Comparison of ENCODE assay signal across 11 cellular contexts in the genomic region with DNA sequence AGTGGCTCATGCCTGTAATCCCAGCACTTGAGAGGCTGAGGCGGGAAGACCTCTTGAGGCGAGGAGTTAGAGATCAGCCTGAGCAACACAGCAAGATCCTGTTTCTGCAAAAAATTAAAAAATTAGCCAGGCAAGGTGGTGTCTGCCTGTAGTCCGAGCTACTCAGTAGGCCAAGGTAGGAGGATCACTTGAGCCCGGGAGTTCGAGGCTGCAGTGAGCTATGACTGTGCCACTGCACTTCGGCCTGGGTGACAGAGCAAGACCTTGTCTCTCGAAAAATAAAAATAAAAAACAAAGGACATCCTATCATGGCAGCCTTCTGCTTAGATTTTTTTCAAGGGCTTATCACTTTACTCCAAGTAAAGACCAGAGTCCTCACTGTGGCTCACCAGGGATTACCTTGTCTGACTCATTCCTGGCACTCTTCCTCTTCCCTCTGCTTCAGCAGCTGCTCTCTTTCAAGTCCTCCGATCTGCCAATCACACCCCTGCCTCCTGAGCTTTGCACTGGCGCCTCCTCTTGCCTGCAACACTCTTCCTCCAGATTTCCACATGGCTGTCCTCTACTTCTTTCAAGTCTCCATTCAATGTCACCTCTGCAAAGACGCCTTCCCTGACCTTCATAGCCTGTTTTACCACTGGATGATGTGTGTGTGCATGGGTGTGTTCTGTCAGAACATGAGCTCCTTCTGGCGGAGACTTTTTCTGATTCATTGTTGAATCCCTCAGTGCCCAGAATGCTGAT. TPM values are rescaled to one million over a fixed set of nuclear protein-coding genes. Genes with fewer than 3 reads are reported as not detected.
DNase-seq lines count a peak whose midpoint lies in the region; ATAC-seq and TF ChIP-seq lines count a peak whose summit lies in the region.
"Had no signal": no experiment of that assay in that cellular context is flagged by ENCODE, and none has a peak within 500 bp of the region (broad histone marks: within the 10 kb centered on the region; RNA-seq: fewer than 3 reads in every experiment).

No MANE protein-coding gene starts in this region.

- H3K4me3 ChIP-seq in Panc1 (ENCODE audit: low read depth in 2 of 2, low read length in 2 of 2) (no peak overlapping the region), retinal pigment epithelial cell (ENCODE audit: low read length) (no peak overlapping the region)
- H3K4me3 ChIP-seq: SJSA1, uterus had no signal

- peaks cover 0 to 3% (median 2%) of the 10 kb centered on the region in 3 donors for H3K27me3 Mint-ChIP-seq in CD14-positive monocyte (ENCODE audit: low read depth in 3 of 3)
- H3K27me3 Mint-ChIP-seq: naive thymus-derived CD4-positive, alpha-beta T cell had no signal

- ATAC-seq in Panc1 (no peak), esophagus mucosa (peak; percentile 95), HG03039 (IDR thresholded peaks at IDR 0.05; ENCODE audit: unreplicated experiment) (no peak), HG02759 (IDR thresholded peaks at IDR 0.05; ENCODE audit: unreplicated experiment) (no peak)
- ATAC-seq: naive thymus-derived CD4-positive, alpha-beta T cell had no signal

- H3K4me3 Mint-ChIP-seq in CD14-positive monocyte = no peak overlapping the region
- H3K4me3 Mint-ChIP-seq: naive thymus-derived CD4-positive, alpha-beta T cell had no signal

- peaks cover 0 to 2% (median 0%) of the 10 kb centered on the region in 7 donors for H3K9me3 Mint-ChIP-seq in CD14-positive monocyte

- DNase-seq in HCEC 1CT (peak; percentile 93), Panc1 (ENCODE audit: low read depth, low spot score) (no peak), retinal pigment epithelial cell (ENCODE audit: low read depth) (peak; percentile 81), CD14-positive monocyte (ENCODE audit: low spot score) (no peak)
- DNase-seq: activated T-cell treated with anti-CD3 and anti-CD28 coated beads, Interleukin-2, amount 50 U/mL, for 1 hour; naive thymus-derived CD4-positive, alpha-beta T cell; uterus had no signal

- no peaks in the 10 kb centered on the region for H3K9me3 ChIP-seq in Panc1 (ENCODE audit: control insufficient read depth, insufficient read depth, low read depth, low read length)
- H3K9me3 ChIP-seq: SJSA1, uterus had no signal

- no peaks in the 10 kb centered on the region for H3K36me3 Mint-ChIP-seq in CD14-positive monocyte
- H3K36me3 Mint-ChIP-seq: naive thymus-derived CD4-positive, alpha-beta T cell had no signal

- CTCF ChIA-PET in Panc1 (lab: Charles Lee) = no interaction called here

- BruUV-seq in Panc1 (replicated peaks; lab: Mats Ljungman, UMichigan) = no TSS peak

- H3K36me3 ChIP-seq in Panc1 (ENCODE audit: control insufficient read depth, insufficient read depth, low read length) = no peaks in the 10 kb centered on the region
- H3K36me3 ChIP-seq: SJSA1, uterus had no signal

- intact Hi-C loops in Panc1 (cut with micrococcal nuclease; ENCODE audit: unreplicated experiment) (no loop called here), CD14-positive monocyte (cut with micrococcal nuclease) (no loop called here)

- H3K27me3 ChIP-seq in Panc1 (ENCODE audit: control insufficient read depth, insufficient read depth, low read length) = no peaks in the 10 kb centered on the region
- H3K27me3 ChIP-seq: SJSA1, uterus had no signal

- 0 out of 2 replicates have a peak, but pooled peaks have one; percentile 8 for TF ChIP-seq CTCF in Panc1 (IDR thresholded peaks at IDR 0.05)
- no peak for TF ChIP-seq CTCF in retinal pigment epithelial cell (conservative IDR thresholded peaks at IDR 0.05; ENCODE audit: low read depth, low read length)
- TF ChIP-seq CTCF in CD14-positive monocyte (IDR thresholded peaks at IDR 0.05) = no peak

- no peaks in the 10 kb centered on the region for H3K4me1 Mint-ChIP-seq in CD14-positive monocyte

- H3K4me1 ChIP-seq in Panc1 (ENCODE audit: control insufficient read depth, insufficient read depth, low read length) = no peaks in the 10 kb centered on the region
- H3K4me1 ChIP-seq: uterus had no signal

- H3K27ac ChIP-seq in Panc1 (ENCODE audit: low read length) = no peak overlapping the region
- H3K27ac ChIP-seq: SJSA1, uterus had no signal

- in situ Hi-C loops in Panc1 (cut with HindIII; ENCODE audit: low pct_unique_long_range_greater_than_20kb, low sequenced_read_pairs) = no loop called here

- POLR2A ChIA-PET in Panc1 (lab: Charles Lee) = no interaction called here

- no peak overlapping the region for H3K27ac Mint-ChIP-seq in CD14-positive monocyte

RNA-seq across cellular contexts. Expression of gene PRTFDC1, which starts 7.7 kb away (rescaled TPM):
- total RNA-seq in Panc1 (2021; ENCODE audit: unreplicated experiment) = 3.0 TPM
- 3.5 TPM for polyA plus RNA-seq in Panc1 (2012; ENCODE audit: insufficient read length)
- total RNA-seq in esophagus mucosa = 2.1 TPM
- polyA plus RNA-seq in CD14-positive monocyte = not detected

Comparison
In these comparisons a context has a peak if more than half of its experiments do, and no peak if none do; other contexts are left out.
1. DNase-seq: peak in HCEC 1CT (single experiment) and retinal pigment epithelial cell (single experiment); none in Panc1 (single experiment) and CD14-positive monocyte (single experiment).